ENCODE assay signal across 1 cellular context in the genomic region with DNA sequence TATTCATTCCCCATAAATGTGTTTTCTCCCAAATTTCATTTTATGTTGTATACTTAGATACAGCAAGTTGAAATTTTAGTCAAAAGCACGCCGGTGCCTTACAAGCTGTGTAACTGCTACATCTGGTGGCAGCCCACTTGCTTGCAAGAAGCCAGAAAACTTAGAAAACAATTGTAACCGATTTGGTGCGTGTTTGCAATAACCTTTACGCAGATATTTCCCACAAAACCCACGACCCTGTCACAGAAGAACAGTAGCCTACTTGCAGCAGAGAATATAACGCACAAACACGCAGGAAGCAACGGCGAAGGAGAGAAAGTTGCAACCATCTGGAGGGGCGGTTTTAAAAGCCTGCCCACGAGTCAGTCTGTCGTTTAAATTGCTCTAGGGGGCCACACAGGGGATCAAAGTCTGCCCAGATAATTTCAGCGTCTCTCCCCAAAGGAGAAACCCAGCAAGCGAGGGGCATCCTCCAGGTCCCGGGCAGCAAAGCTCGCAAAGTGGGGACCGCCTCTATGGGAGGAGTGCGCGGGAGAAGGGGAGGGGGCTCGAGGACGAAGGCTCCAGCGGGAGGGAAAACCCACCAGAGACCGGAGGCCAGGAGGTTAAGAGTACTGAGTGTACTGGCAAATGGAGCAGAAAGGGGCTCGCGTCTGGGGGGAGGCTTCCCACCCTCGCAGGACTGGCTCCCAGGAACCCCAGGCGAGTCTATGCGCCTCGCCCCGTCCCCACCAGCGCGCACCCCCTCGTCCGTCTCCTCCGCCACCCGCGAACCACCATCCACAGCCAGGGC.
TF ChIP-seq lines count a peak whose summit lies in the region.

No MANE protein-coding gene starts in this region.

TF ChIP-seq in H1, 55 proteins besides CTCF, POLR2A, EP300 and RAD21 (continued from another document):
- TF ChIP-seq, protein P1, sequence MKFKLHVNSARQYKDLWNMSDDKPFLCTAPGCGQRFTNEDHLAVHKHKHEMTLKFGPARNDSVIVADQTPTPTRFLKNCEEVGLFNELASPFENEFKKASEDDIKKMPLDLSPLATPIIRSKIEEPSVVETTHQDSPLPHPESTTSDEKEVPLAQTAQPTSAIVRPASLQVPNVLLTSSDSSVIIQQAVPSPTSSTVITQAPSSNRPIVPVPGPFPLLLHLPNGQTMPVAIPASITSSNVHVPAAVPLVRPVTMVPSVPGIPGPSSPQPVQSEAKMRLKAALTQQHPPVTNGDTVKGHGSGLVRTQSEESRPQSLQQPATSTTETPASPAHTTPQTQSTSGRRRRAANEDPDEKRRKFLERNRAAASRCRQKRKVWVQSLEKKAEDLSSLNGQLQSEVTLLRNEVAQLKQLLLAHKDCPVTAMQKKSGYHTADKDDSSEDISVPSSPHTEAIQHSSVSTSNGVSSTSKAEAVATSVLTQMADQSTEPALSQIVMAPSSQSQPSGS (IDR thresholded peaks at IDR 0.05; ENCODE audit: low read length) = no peak
- TF ChIP-seq SUZ12 (IDR thresholded peaks at IDR 0.05; ENCODE audit: low read length) = no peak
- no peak for TF ChIP-seq HDAC2 (IDR thresholded peaks at IDR 0.05; ENCODE audit: borderline replicate concordance in 1 of 2, low read depth in 2 of 2, low read length in 2 of 2)
- no peak for TF ChIP-seq POLR2AphosphoS5 (IDR thresholded peaks at IDR 0.05; ENCODE audit: low read depth, low read length)
- TF ChIP-seq SAP30 (IDR thresholded peaks at IDR 0.05; ENCODE audit: insufficient read depth, insufficient replicate concordance, low read length) = peak; percentile 7
- TF ChIP-seq BCL11A (IDR thresholded peaks at IDR 0.05; ENCODE audit: low read depth in 2 of 2, low read length in 2 of 2) = no peak
- no peak for TF ChIP-seq RFX5 (IDR thresholded peaks at IDR 0.05; ENCODE audit: borderline replicate concordance, low read depth, low read length)
- TF ChIP-seq EGR1 (IDR thresholded peaks at IDR 0.05; ENCODE audit: borderline replicate concordance, low read depth, low read length) = no peak
